Comparison of ENCODE assay signal across 22 cellular contexts in the genomic region with DNA sequence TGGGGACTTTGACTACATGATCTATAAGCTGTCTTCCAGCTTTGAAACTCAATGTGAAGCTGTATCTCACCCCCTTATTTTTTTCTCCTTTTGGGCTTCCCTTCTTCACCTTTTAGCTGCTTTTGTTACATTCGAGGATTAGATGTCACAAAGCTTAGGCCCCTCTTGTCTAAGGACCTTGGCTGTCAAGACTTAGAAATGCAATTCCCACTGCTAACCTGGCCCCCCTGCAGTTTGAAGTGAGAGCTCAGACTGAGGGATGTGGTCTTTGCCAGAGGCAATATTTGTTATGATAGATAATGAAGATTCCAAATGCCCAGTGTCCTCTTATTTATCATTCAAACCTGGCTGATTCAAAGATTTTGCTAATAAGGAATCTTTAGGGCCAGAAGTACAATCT.
"Had no signal": no experiment of that assay in that cellular context is flagged by ENCODE, and none has a peak within 500 bp of the region (broad histone marks: within the 10 kb centered on the region; RNA-seq: fewer than 3 reads in every experiment).

No MANE protein-coding gene starts in this region.

- H3K4me3 ChIP-seq: MG63, SJSA1, SK-N-MC had no signal

- DNase-seq: IMR-90, Karpas-422, KG1, MG63, NCI-H1092, NCI-H1105 treated with DMSO at 0.1 percent for 48 hours, NCI-H1436, NCI-H187, NCI-H2029, NCI-H2081 treated with DMSO at 0.1 percent for 48 hours, NCI-H2171, NCI-H226, NCI-H446, NCI-H510A, NCI-H524 treated with DMSO at 0.1 percent for 48 hours, NCI-H774, Right ventricle myocardium superior, RPMI8226, SIG-M5 had no signal

- H3K4me1 ChIP-seq: SJSA1 had no signal

- H3K27ac ChIP-seq: SJSA1, SK-N-MC had no signal

- ATAC-seq: HepG2 had no signal

- H3K9me3 ChIP-seq: MG63, SJSA1 had no signal

- H3K36me3 ChIP-seq: MG63, SJSA1 had no signal

- H3K27me3 ChIP-seq: MG63, SJSA1 had no signal
